Comparison of ENCODE assay signal across 8 cellular contexts in genomic region chr22:41204992-41205900, GRCh38. TPM values are rescaled to one million over a fixed set of nuclear protein-coding genes. Genes with fewer than 3 reads are reported as not detected.
A peak's percentile ranks its signal among the peaks of the same experiment; 100 is the strongest.
DNase-seq lines count a peak whose midpoint lies in the region; ATAC-seq and TF ChIP-seq lines count a peak whose summit lies in the region.

Gene L3MBTL2, plus strand, starts transcription at chr22:41205312. Its CDS starts 51 bp downstream, at chr22:41205363.

- no peaks in the 10 kb centered on the region for H3K9me3 Mint-ChIP-seq in T-helper 2 cell treated with Interferon-gamma antibody and Interleukin-4, amounts not matched to agents 5 μg/mL and 100 μg/mL, for 36 hours

- peak; percentile 96 to 98 for DNase-seq in NCI-H1930 (lab: John Stamatoyannopoulos, UW)
- DNase-seq in T-helper 2 cell treated with Interferon-gamma antibody and Interleukin-4, amounts not matched to agents 5 μg/mL and 100 μg/mL, for 36 hours (ENCODE audit: low spot score): peak; percentile 99
- DNase-seq in ascending aorta (ENCODE audit: low spot score in 2 of 2): peak; percentile 95 to 99
- peak; percentile 98 to 99 (median 99) for DNase-seq in right cardiac atrium
- peak; percentile 83 for DNase-seq in pulmonary artery endothelial cell (ENCODE audit: low read depth, low spot score)
- DNase-seq in uterus: peak; percentile 97 to 98

- H3K4me3 ChIP-seq in ascending aorta (peak within 1 kb of the TSS; percentile 63 to 89), right cardiac atrium (ENCODE audit: low read length) (peak within 1 kb of the TSS; percentile 69), uterus (peak within 1 kb of the TSS; percentile 95 to 96)

- H3K27me3 Mint-ChIP-seq in T-helper 2 cell treated with Interferon-gamma antibody and Interleukin-4, amounts not matched to agents 5 μg/mL and 100 μg/mL, for 36 hours (ENCODE audit: low read depth): peaks cover 17% of the 10 kb centered on the region

- H3K36me3 ChIP-seq in ascending aorta (peaks cover 7 to 13% of the 10 kb centered on the region in 2 donors), uterus (no peaks in the 10 kb centered on the region)

- H3K27ac ChIP-seq in ascending aorta: peak within 1 kb of the TSS; percentile 72 to 73
- peak within 1 kb of the TSS; percentile 77 for H3K27ac ChIP-seq in right cardiac atrium (ENCODE audit: low read length)
- peak within 1 kb of the TSS; percentile 38 to 84 for H3K27ac ChIP-seq in uterus

- 2% methylated on average over 47 of the region's 47 CpGs for WGBS in right cardiac atrium

- TF ChIP-seq CTCF in ascending aorta (IDR thresholded peaks at IDR 0.05): no peak
- TF ChIP-seq CTCF in uterus (IDR thresholded peaks at IDR 0.05): no peak

- ATAC-seq in GM18502 (IDR thresholded peaks at IDR 0.05; ENCODE audit: poor library complexity, unreplicated experiment) (peak; percentile 98), HG02970 (IDR thresholded peaks at IDR 0.05; ENCODE audit: low FRiP score, unreplicated experiment) (peak; percentile 97), right cardiac atrium (peak; percentile 100)

- peaks cover 13% of the 10 kb centered on the region for H3K36me3 Mint-ChIP-seq in T-helper 2 cell treated with Interferon-gamma antibody and Interleukin-4, amounts not matched to agents 5 μg/mL and 100 μg/mL, for 36 hours (ENCODE audit: low read depth)

- peaks cover 13% of the 10 kb centered on the region for H3K4me1 Mint-ChIP-seq in T-helper 2 cell treated with Interferon-gamma antibody and Interleukin-4, amounts not matched to agents 5 μg/mL and 100 μg/mL, for 36 hours (ENCODE audit: low read depth)

- intact Hi-C loops in ascending aorta (cut with DNase I): loop anchor here (1.0 to 5.0 kb wide), 7 partner anchors 8 to 568 kb away; partner anchors contain the start of genes MRTFA, RANGAP1, RBX1 and ST13
- intact Hi-C loops in right cardiac atrium (cut with DNase I): no loop called here
- intact Hi-C loops in uterus (cut with DNase I; ENCODE audit: low total_unique reads): no loop called here

- H3K4me1 ChIP-seq in ascending aorta (peaks cover 4 to 5% of the 10 kb centered on the region in 2 donors), right cardiac atrium (ENCODE audit: control insufficient read depth, insufficient read depth, low read length) (no peaks in the 10 kb centered on the region), uterus (peaks cover 0 to 8% of the 10 kb centered on the region in 2 donors)

- TF ChIP-seq POLR2A in uterus (IDR thresholded peaks at IDR 0.05): peak in 1 of 2 donors; percentile 41

- H3K27me3 ChIP-seq in ascending aorta (no peaks in the 10 kb centered on the region), right cardiac atrium (ENCODE audit: control insufficient read depth, insufficient read depth) (no peaks in the 10 kb centered on the region), uterus (no peaks in the 10 kb centered on the region)

- H3K9me3 ChIP-seq in ascending aorta (no peaks in the 10 kb centered on the region), right cardiac atrium (ENCODE audit: control insufficient read depth, low read length) (no peaks in the 10 kb centered on the region), uterus (no peaks in the 10 kb centered on the region)

- peak within 1 kb of the TSS; percentile 94 for H3K27ac Mint-ChIP-seq in T-helper 2 cell treated with Interferon-gamma antibody and Interleukin-4, amounts not matched to agents 5 μg/mL and 100 μg/mL, for 36 hours

- peak within 1 kb of the TSS; percentile 96 for H3K4me3 Mint-ChIP-seq in T-helper 2 cell treated with Interferon-gamma antibody and Interleukin-4, amounts not matched to agents 5 μg/mL and 100 μg/mL, for 36 hours

RNA-seq across cellular contexts. Expression of gene L3MBTL2, which starts in this region (rescaled TPM):
- total RNA-seq in ascending aorta (33.3 TPM), right cardiac atrium (10 to 100 TPM; 17.5 to 18.6 (median 18.2) TPM), pulmonary artery endothelial cell (30.2 and 42.8 TPM in 2 replicates), uterus (10 to 100 TPM in 3 of 4 donors, 1 to 10 TPM in 1; 2.1 to 35.1 (median 22.2) TPM)
- polyA plus RNA-seq in right cardiac atrium: 9.6 TPM

Comparison
In these comparisons a context has a peak if more than half of its experiments do, and no peak if none do; other contexts are left out.
1. Peak in every context shown above with its lines: DNase-seq, ATAC-seq, H3K4me3 ChIP-seq and H3K27ac ChIP-seq.